26 cellular contexts compared by ENCODE assay signal in genomic region chr1:178577882-178578281, GRCh38.
DNase-seq lines count a peak whose midpoint lies in the region; ATAC-seq and TF ChIP-seq lines count a peak whose summit lies in the region.
"Had no signal": no experiment of that assay in that cellular context is flagged by ENCODE, and none has a peak within 500 bp of the region (broad histone marks: within the 10 kb centered on the region; RNA-seq: fewer than 3 reads in every experiment).

No MANE protein-coding gene starts in this region.

- no peaks in the 10 kb centered on the region for H3K27me3 Mint-ChIP-seq in memory B cell
- no peaks in the 10 kb centered on the region for H3K27me3 Mint-ChIP-seq in stimulated activated naive B cell treated with anti-CD40 and anti-IgM and Interleukin-4, amounts not matched to agents 10 μg/mL and 1 μg/mL and 100 μg/mL, for 72 hours

- H3K4me3 Mint-ChIP-seq in memory B cell = peak overlapping the region; percentile 40
- H3K4me3 Mint-ChIP-seq in stimulated activated naive B cell treated with anti-CD40 and anti-IgM and Interleukin-4, amounts not matched to agents 10 μg/mL and 1 μg/mL and 100 μg/mL, for 72 hours = peak overlapping the region; percentile 74 to 82
- H3K4me3 Mint-ChIP-seq: CD4-positive, alpha-beta T cell; HFFc6 had no signal

- H3K4me3 ChIP-seq in GM12864 (ENCODE audit: low read depth, low read length) = peak overlapping the region; percentile 10; the same call in 1 of the 2 replicates
- H3K4me3 ChIP-seq: BLaER1 treated with 17β-estradiol and CSF1 and Interleukin-3, amounts not matched to agents 10 nM and 100 nM; HAP-1; PC-9; SJCRH30 had no signal

- no peak for ATAC-seq in memory B cell (ENCODE audit: low read depth)
- ATAC-seq in stimulated activated naive B cell treated with anti-CD40 and anti-IgM and Interleukin-4, amounts not matched to agents 10 μg/mL and 1 μg/mL and 100 μg/mL, for 72 hours (replicated peaks) = no peak
- ATAC-seq in GM21723 (IDR thresholded peaks at IDR 0.05; ENCODE audit: unreplicated experiment) = no peak
- no peak for ATAC-seq in GM21367 (IDR thresholded peaks at IDR 0.05; ENCODE audit: unreplicated experiment)
- ATAC-seq: Right ventricle myocardium inferior, SK-N-SH treated with all-trans-retinoic acid at 6 μM for 48 hours had no signal

- H3K36me3 Mint-ChIP-seq in memory B cell = peaks cover 6% of the 10 kb centered on the region
- H3K36me3 Mint-ChIP-seq in stimulated activated naive B cell treated with anti-CD40 and anti-IgM and Interleukin-4, amounts not matched to agents 10 μg/mL and 1 μg/mL and 100 μg/mL, for 72 hours = peaks cover 7 to 9% of the 10 kb centered on the region in 2 donors

- H3K4me1 Mint-ChIP-seq in memory B cell = peaks cover 77% of the 10 kb centered on the region
- peaks cover 71 to 85% of the 10 kb centered on the region in 2 donors for H3K4me1 Mint-ChIP-seq in stimulated activated naive B cell treated with anti-CD40 and anti-IgM and Interleukin-4, amounts not matched to agents 10 μg/mL and 1 μg/mL and 100 μg/mL, for 72 hours

- TF ChIP-seq CTCF in GM12864 (IDR thresholded peaks at IDR 0.05; ENCODE audit: low read depth, low read length, missing control alignments) = no peak

- DNase-seq in GM12864 (ENCODE audit: low read depth) = no peak
- DNase-seq in NAMALWA (ENCODE audit: low spot score) = peak; percentile 64
- no peak for DNase-seq in memory B cell (ENCODE audit: low spot score in 2 of 2)
- no peak for DNase-seq in stimulated activated naive B cell treated with anti-CD40 and anti-IgM and Interleukin-4, amounts not matched to agents 10 μg/mL and 1 μg/mL and 100 μg/mL, for 72 hours
- no peak for DNase-seq in DMS153 (lab: John Stamatoyannopoulos, UW)
- DNase-seq: CD4-positive, alpha-beta T cell; DMS79; GF-D8; GOT3; HFFc6; IMR-90; NCI-H1105; NCI-H1436 treated with DMSO at 0.1 percent for 48 hours; NCI-H187 treated with DMSO at 0.1 percent for 48 hours; NCI-H2171 treated with DMSO at 0.1 percent for 48 hours; NCI-H345; NCI-H524; NCI-H774; PC-9; SJCRH30 had no signal

- no peaks in the 10 kb centered on the region for H3K9me3 Mint-ChIP-seq in memory B cell
- no peaks in the 10 kb centered on the region for H3K9me3 Mint-ChIP-seq in stimulated activated naive B cell treated with anti-CD40 and anti-IgM and Interleukin-4, amounts not matched to agents 10 μg/mL and 1 μg/mL and 100 μg/mL, for 72 hours
- H3K9me3 Mint-ChIP-seq: CD4-positive, alpha-beta T cell; HFFc6 had no signal

- H3K27ac Mint-ChIP-seq in memory B cell = peak overlapping the region; percentile 98
- H3K27ac Mint-ChIP-seq in stimulated activated naive B cell treated with anti-CD40 and anti-IgM and Interleukin-4, amounts not matched to agents 10 μg/mL and 1 μg/mL and 100 μg/mL, for 72 hours = peak overlapping the region; percentile 88
- H3K27ac Mint-ChIP-seq: CD4-positive, alpha-beta T cell; HFFc6 had no signal
